1 cellular context compared by ENCODE assay signal in genomic region chr12:98595152-98595988, GRCh38.
TF ChIP-seq lines count a peak whose summit lies in the region.

No MANE protein-coding gene starts in this region.

TF ChIP-seq in GM23338, 12 proteins besides CTCF, POLR2A, EP300 and RAD21:
- no peak for TF ChIP-seq ZNF462 (CRISPR knock-in tag; IDR thresholded peaks at IDR 0.05)
- no peak for TF ChIP-seq NANOG (IDR thresholded peaks at IDR 0.05; ENCODE audit: borderline replicate concordance)
- no peak for TF ChIP-seq CREB1 (CRISPR knock-in tag; IDR thresholded peaks at IDR 0.05; ENCODE audit: low read depth)
- TF ChIP-seq EZH2phosphoT487 (IDR thresholded peaks at IDR 0.05; ENCODE audit: unreplicated experiment): no peak
- no peak for TF ChIP-seq JUNB (IDR thresholded peaks at IDR 0.05; ENCODE audit: unreplicated experiment)
- TF ChIP-seq REST (IDR thresholded peaks at IDR 0.05; ENCODE audit: unreplicated experiment): no peak
- TF ChIP-seq ZNF331 (CRISPR knock-in tag; IDR thresholded peaks at IDR 0.05; ENCODE audit: low read depth): no peak
- no peak for TF ChIP-seq ETS1 (IDR thresholded peaks at IDR 0.05)
- TF ChIP-seq STAT1 (IDR thresholded peaks at IDR 0.05; ENCODE audit: unreplicated experiment): no peak
- TF ChIP-seq POLR2AphosphoS5 (IDR thresholded peaks at IDR 0.05; ENCODE audit: low read depth): no peak
- no peak for TF ChIP-seq ZNF114 (CRISPR knock-in tag; IDR thresholded peaks at IDR 0.05)
- TF ChIP-seq EZH2 (IDR thresholded peaks at IDR 0.05; ENCODE audit: low read depth, unreplicated experiment): no peak
